24 cellular contexts compared by ENCODE assay signal in the genomic region with DNA sequence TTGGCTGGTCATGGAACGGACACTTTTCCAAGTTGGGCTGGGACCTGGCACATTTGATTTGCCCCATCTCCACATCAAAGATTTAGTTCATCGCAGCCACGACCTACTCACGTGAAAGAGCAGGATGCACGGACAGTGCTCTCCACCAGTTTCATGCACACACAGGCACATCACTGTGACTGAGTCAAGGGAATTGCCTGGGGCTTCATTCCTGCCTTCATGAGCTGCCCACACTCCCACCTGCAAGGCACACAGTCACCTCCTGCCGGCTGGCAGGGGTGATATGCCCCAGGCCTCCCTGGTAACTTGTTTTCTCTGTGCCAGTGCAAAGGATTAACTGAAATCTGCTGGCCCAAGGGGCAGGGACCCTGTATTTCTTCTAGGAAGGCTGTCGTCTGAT. TPM values are rescaled to one million over a fixed set of nuclear protein-coding genes. Genes with fewer than 3 reads are reported as not detected.
DNase-seq lines count a peak whose midpoint lies in the region; ATAC-seq, FAIRE-seq and TF ChIP-seq lines count a peak whose summit lies in the region.
"Had no signal": no experiment of that assay in that cellular context is flagged by ENCODE, and none has a peak within 500 bp of the region (broad histone marks: within the 10 kb centered on the region; RNA-seq: fewer than 3 reads in every experiment).

No MANE protein-coding gene starts in this region.

- H3K27me3 ChIP-seq in H1 (replicated peaks in 1 of 4; ENCODE audit: control insufficient read depth in 3 of 4, extremely low read depth in 1 of 4, insufficient read depth in 3 of 4, low read length in 3 of 4) (peaks cover 0 to 4% (median 1%) of the 10 kb centered on the region in 4 experiments; a peak in 4 of 7 replicates), foreskin keratinocyte (no peaks in the 10 kb centered on the region), trophoblast cell (ENCODE audit: insufficient read depth, low read length) (no peaks in the 10 kb centered on the region)
- H3K27me3 ChIP-seq: BE2C had no signal

- H3K23ac ChIP-seq in H1 (ENCODE audit: insufficient read length) (no peak overlapping the region), trophoblast cell (ENCODE audit: low read length) (no peak overlapping the region)

- H3K9ac ChIP-seq in H1 (replicated peaks in 1 of 4; ENCODE audit: extremely low read depth in 1 of 4, low read depth in 3 of 4, low read length in 3 of 4) (no peak overlapping the region), trophoblast cell (ENCODE audit: low read length) (no peak overlapping the region)

- H3K18ac ChIP-seq in H1 (ENCODE audit: extremely low read depth, low read length) (no peak overlapping the region), trophoblast cell (ENCODE audit: low read length) (no peak overlapping the region)

- H3K4me3 ChIP-seq in H1 (ENCODE audit: extremely low read depth in 1 of 4, insufficient read depth in 2 of 4, low read depth in 3 of 4, low read length in 4 of 4) = no peak overlapping the region
- H3K4me3 ChIP-seq in trophoblast cell (ENCODE audit: low read depth, low read length) = peak overlapping the region; percentile 9
- H3K4me3 ChIP-seq: GM12878, HAP-1, K562 had no signal

- H4K8ac ChIP-seq in H1 (ENCODE audit: extremely low read depth, insufficient read depth, low read length) = no peak overlapping the region
- no peak overlapping the region for H4K8ac ChIP-seq in trophoblast cell (ENCODE audit: low read depth, low read length)

- TF ChIP-seq RAD21 in H1 (IDR thresholded peaks at IDR 0.05 in 1 of 2, conservative IDR thresholded peaks at IDR 0.05 in 1 of 2; ENCODE audit: low read depth in 2 of 2, low read length in 2 of 2) = no peak

- ATAC-seq in foreskin keratinocyte (peak; percentile 16), GM19467 (IDR thresholded peaks at IDR 0.05; ENCODE audit: unreplicated experiment) (no peak)
- ATAC-seq: GM12878, K562 had no signal

- no peak overlapping the region for H4K12ac ChIP-seq in trophoblast cell (ENCODE audit: low read depth, low read length)

- H3K79me1 ChIP-seq in H1 (ENCODE audit: low read depth, low read length) = no peaks in the 10 kb centered on the region
- no peaks in the 10 kb centered on the region for H3K79me1 ChIP-seq in trophoblast cell (ENCODE audit: low read length)

- no peaks in the 10 kb centered on the region; the same call in 1 of the 2 replicates for H3K23me2 ChIP-seq in H1 (ENCODE audit: low read depth, low read length)

- CTCF ChIA-PET in H1 (lab: Charles Lee; ENCODE audit: partially characterized antibody) = interaction anchor here (1.3 kb wide), 1 partner anchor 106 kb away, joined by 3 read pairs; no protein-coding TSS in a partner anchor

- DNase-seq in M059J (ENCODE audit: low read depth) = peak; percentile 68
- no peak for DNase-seq in H1 (ENCODE audit: low read depth in 1 of 2, low spot score in 2 of 2)
- peak in 1 of 2 donors; percentile 10 for DNase-seq in foreskin keratinocyte
- no peak for DNase-seq in trophoblast cell
- no peak for DNase-seq in OCI-M1 (lab: John Stamatoyannopoulos, UW)
- DNase-seq in D721Med (ENCODE audit: insufficient read length, low spot score) = no peak
- DNase-seq: ACHN; BE2C; C1 segment of cervical spinal cord; Caco-2; CD4-positive, CD25-positive, alpha-beta regulatory T cell; DMS153; DMS79; HFFc6; IMR-90 had no signal

- peak overlapping the region; percentile 88; the same call in 1 of the 2 replicates for H2BK15ac ChIP-seq in H1 (ENCODE audit: low read length)

- H3K79me2 ChIP-seq in H1 (ENCODE audit: control insufficient read depth in 1 of 2, insufficient read depth in 2 of 2, low read length in 2 of 2) (no peaks in the 10 kb centered on the region), trophoblast cell (ENCODE audit: control insufficient read depth, insufficient read depth, low read length, poor library complexity) (no peaks in the 10 kb centered on the region)

- no peak overlapping the region for H2BK120ac ChIP-seq in H1 (replicated peaks; ENCODE audit: low read depth, low read length)
- no peak overlapping the region for H2BK120ac ChIP-seq in trophoblast cell (ENCODE audit: insufficient read depth, low read length, poor library complexity)

- no peaks in the 10 kb centered on the region for H4K20me1 ChIP-seq in H1 (replicated peaks in 1 of 2; ENCODE audit: control insufficient read depth in 1 of 2, insufficient read depth in 2 of 2, low read length in 2 of 2)

- H2BK5ac ChIP-seq in H1 (ENCODE audit: low read depth, low read length) (no peak overlapping the region), trophoblast cell (ENCODE audit: low read depth, low read length, poor library complexity) (no peak overlapping the region)

- TF ChIP-seq POLR2A in H1 (IDR thresholded peaks at IDR 0.05; ENCODE audit: control extremely low read depth in 1 of 2, low read depth in 2 of 2, low read length in 2 of 2) = no peak

- H3K9me3 ChIP-seq in H1 (ENCODE audit: insufficient read depth in 2 of 2, low read depth in 1 of 2, low read length in 1 of 2) = no peaks in the 10 kb centered on the region
- H3K9me3 ChIP-seq in trophoblast cell (ENCODE audit: insufficient read depth, low read depth, low read length) = no peaks in the 10 kb centered on the region
- H3K9me3 ChIP-seq: BE2C, Caco-2, HAP-1 had no signal

- no peak for TF ChIP-seq EP300 in H1 (IDR thresholded peaks at IDR 0.05; ENCODE audit: borderline replicate concordance in 1 of 2, low read depth in 2 of 2, low read length in 2 of 2)

- TF ChIP-seq CTCF in H1 (IDR thresholded peaks at IDR 0.05; ENCODE audit: control extremely low read depth in 1 of 3, insufficient read depth in 1 of 3, low read depth in 1 of 3, low read length in 3 of 3) (no peak), foreskin keratinocyte (conservative IDR thresholded peaks at IDR 0.05) (no peak), D721Med (IDR thresholded peaks at IDR 0.05; ENCODE audit: insufficient read depth, missing control alignments) (no peak)

- H4K5ac ChIP-seq in H1 (ENCODE audit: insufficient read length, low read depth, low read length) = no peak overlapping the region

- H3K36me3 ChIP-seq in H1 (ENCODE audit: control insufficient read depth in 2 of 4, insufficient read depth in 4 of 4, low read length in 3 of 4) (no peaks in the 10 kb centered on the region), trophoblast cell (ENCODE audit: control insufficient read depth in 1 of 2, insufficient read depth in 2 of 2, low read length in 2 of 2) (no peaks in the 10 kb centered on the region)
- H3K36me3 ChIP-seq: BE2C, HAP-1 had no signal

- H2AK5ac ChIP-seq in H1 (ENCODE audit: low read depth, low read length) (peak overlapping the region; percentile 40; the same call in 1 of the 2 replicates), trophoblast cell (ENCODE audit: low read length) (no peak overlapping the region)

- H3K4me1 ChIP-seq in H1 (replicated peaks in 1 of 4; ENCODE audit: control insufficient read depth in 3 of 4, insufficient read depth in 4 of 4, low read length in 3 of 4) (peaks cover 0 to 14% (median 5%) of the 10 kb centered on the region in 4 experiments; a peak in 6 of 7 replicates), foreskin keratinocyte (no peaks in the 10 kb centered on the region), trophoblast cell (ENCODE audit: control insufficient read depth in 1 of 2, insufficient read depth in 2 of 2, low read length in 2 of 2) (no peaks in the 10 kb centered on the region)
- H3K4me1 ChIP-seq: BE2C, Caco-2, HAP-1 had no signal

- H4K91ac ChIP-seq in H1 (replicated peaks; ENCODE audit: insufficient read length, low read length) = no peak overlapping the region
- H4K91ac ChIP-seq in trophoblast cell (ENCODE audit: low read depth, low read length) = no peak overlapping the region

- H3K4ac ChIP-seq in H1 (replicated peaks; ENCODE audit: insufficient read length, low read depth, low read length) (no peak overlapping the region), trophoblast cell (ENCODE audit: low read depth, low read length) (no peak overlapping the region)

- no peak overlapping the region for H3K56ac ChIP-seq in H1 (replicated peaks; ENCODE audit: insufficient read length, low read depth, low read length)

- H3K14ac ChIP-seq in H1 (ENCODE audit: insufficient read length) (no peak overlapping the region), trophoblast cell (ENCODE audit: low read length) (no peak overlapping the region)

- H2BK20ac ChIP-seq in H1 (ENCODE audit: low read length) = no peak overlapping the region; the same call in 1 of the 2 replicates

- H3K27ac ChIP-seq in H1 (ENCODE audit: low read depth, low read length) (no peak overlapping the region), foreskin keratinocyte (no peak overlapping the region), trophoblast cell (ENCODE audit: low read depth, low read length) (no peak overlapping the region)

- H2BK12ac ChIP-seq in H1 (ENCODE audit: low read depth, low read length) (peak overlapping the region; percentile 68; the same call in 1 of the 2 replicates), trophoblast cell (ENCODE audit: low read length) (no peak overlapping the region)

- H2AFZ ChIP-seq in H1 (ENCODE audit: low read length) (no peak overlapping the region), trophoblast cell (ENCODE audit: insufficient read depth, low read length, poor library complexity) (no peak overlapping the region)

- FAIRE-seq in H1 (lab: Jason Lieb, UNC) = no peak
- FAIRE-seq in D721Med (lab: Jason Lieb, UNC) = no peak
- FAIRE-seq: A204.1, GM12878, HTR-8/SVneo, K562 had no signal

- POLR2A ChIA-PET in H1 (lab: Charles Lee; ENCODE audit: partially characterized antibody) = no interaction called here

- no peak overlapping the region for H3K4me2 ChIP-seq in H1 (ENCODE audit: insufficient read depth in 1 of 2, low read depth in 2 of 2, low read length in 2 of 2)
- H3K4me2 ChIP-seq in trophoblast cell (ENCODE audit: low read length) = no peak overlapping the region

- 85% methylated on average over 7 of the region's 7 CpGs; no CpG with 5 or more reads in 1 of the 2 experiments for WGBS in H1 (ENCODE audit: extremely low coverage in 1 of 2, insufficient coverage in 1 of 2, insufficient read length in 1 of 2, insufficient replicate concordance in 2 of 2, low coverage in 1 of 2, low lambda C conversion rate in 2 of 2, missing lambda C conversion rate in 1 of 2), 2 experiments
- no CpG with 5 or more reads among the region's 7 CpGs for WGBS in trophoblast cell (ENCODE audit: extremely low coverage, insufficient coverage, insufficient read length)

RNA-seq across cellular contexts. Expression of a gene that starts 23.3 kb away (rescaled TPM):
- total RNA-seq in M059J (2014; rRNA removed; shearing (Covaris generic)) = 2.6 and 5.0 TPM in 2 replicates
- total RNA-seq in H1 (2021; fragmentation: NEBNext Ultra II Directional; extraction: Animal tissue kit (Norgen Biotek cat#: 25700)) = 2.9 and 5.4 TPM in 2 replicates
- polyA plus RNA-seq in H1 (2011; rRNA removed) (2.3 TPM in 2 replicates), foreskin keratinocyte (not detected in 2 replicates)
- 1.3 TPM for polyA plus RNA-seq in H1 (2011; cell fraction: cytosol; rRNA removed)
- 1.8 TPM for polyA plus RNA-seq in H1 (2011; cell fraction: nucleus; rRNA removed)
- polyA plus RNA-seq in H1 (2012, experiment 1 of 2) = 5.8 to 20.4 TPM (median 10.6 TPM) in 4 replicates
- polyA plus RNA-seq in H1 (2012, experiment 2 of 2) = 30.5 TPM
- polyA plus RNA-seq in H1 (2013, experiment 1 of 2) = 5.8 TPM
- 6.1 TPM for polyA plus RNA-seq in H1 (2013, experiment 2 of 2)
- 0.63 and 0.78 TPM in 2 replicates for polyA minus RNA-seq in H1 (2011; rRNA and poly(A)+ RNA removed)
- polyA minus RNA-seq in H1 (2011; cell fraction: cytosol; rRNA and poly(A)+ RNA removed) = not detected
- polyA minus RNA-seq in H1 (2011; cell fraction: nucleus; rRNA and poly(A)+ RNA removed) = not detected
- total RNA-seq in foreskin keratinocyte = not detected in 2 replicates
- 62.2 and 66.3 TPM in 2 replicates for polyA plus RNA-seq in trophoblast cell (2013)
- total RNA-seq: CD4-positive, CD25-positive, alpha-beta regulatory T cell; Daoy; G401; GM12878; HFFc6; IMR-90; K562 had no signal
- polyA plus RNA-seq: CD4-positive, CD25-positive, alpha-beta regulatory T cell; GM12878; IMR-90; K562 had no signal

RNA-seq across cellular contexts. Expression of a gene that starts 52.4 kb away (rescaled TPM):
- not detected in 2 replicates for total RNA-seq in M059J (2014; rRNA removed; shearing (Covaris generic))
- total RNA-seq in H1 (2021; fragmentation: NEBNext Ultra II Directional; extraction: Animal tissue kit (Norgen Biotek cat#: 25700)) = not detected in 2 replicates
- polyA plus RNA-seq in H1 (2011; rRNA removed) (not detected in 2 replicates), foreskin keratinocyte (not detected in 2 replicates)
- not detected for polyA plus RNA-seq in H1 (2011; cell fraction: cytosol; rRNA removed)
- polyA plus RNA-seq in H1 (2011; cell fraction: nucleus; rRNA removed) = not detected
- polyA plus RNA-seq in H1 (2012, experiment 1 of 2) = not detected in 4 replicates
- not detected for polyA plus RNA-seq in H1 (2012, experiment 2 of 2)
- not detected for polyA plus RNA-seq in H1 (2013, experiment 1 of 2)
- not detected for polyA plus RNA-seq in H1 (2013, experiment 2 of 2)
- not detected in 2 replicates for polyA minus RNA-seq in H1 (2011; rRNA and poly(A)+ RNA removed)
- polyA minus RNA-seq in H1 (2011; cell fraction: cytosol; rRNA and poly(A)+ RNA removed) = not detected
- not detected for polyA minus RNA-seq in H1 (2011; cell fraction: nucleus; rRNA and poly(A)+ RNA removed)
- not detected in 2 replicates for total RNA-seq in foreskin keratinocyte
- polyA plus RNA-seq in trophoblast cell (2013) = 0.12 and 0.16 TPM in 2 replicates
- total RNA-seq: Caco-2; CD4-positive, CD25-positive, alpha-beta regulatory T cell; Daoy; G401; GM12878; H4; HFFc6; IMR-90; K562 had no signal
- polyA plus RNA-seq: CD4-positive, CD25-positive, alpha-beta regulatory T cell; GM12878; IMR-90; K562 had no signal
